Comparison of ENCODE assay signal across 15 cellular contexts in genomic region chr7:140773104-140773503, GRCh38.
DNase-seq lines count a peak whose midpoint lies in the region; ATAC-seq and TF ChIP-seq lines count a peak whose summit lies in the region.
"Had no signal": no experiment of that assay in that cellular context is flagged by ENCODE, and none has a peak within 500 bp of the region (broad histone marks: within the 10 kb centered on the region; RNA-seq: fewer than 3 reads in every experiment).

No MANE protein-coding gene starts in this region.

- no peak overlapping the region for H3K4me3 Mint-ChIP-seq in HFFc6
- H3K4me3 Mint-ChIP-seq in chondrocyte (ENCODE audit: unreplicated experiment), result no peak overlapping the region
- H3K4me3 Mint-ChIP-seq in Calu3 (ENCODE audit: low read depth, unreplicated experiment), result no peak overlapping the region
- H3K4me3 Mint-ChIP-seq: CD14-positive monocyte; CD8-positive, alpha-beta T cell had no signal

- peaks cover 31% of the 10 kb centered on the region for H3K36me3 ChIP-seq in smooth muscle cell (ENCODE audit: low read depth)

- TF ChIP-seq CTCF in HFFc6 (IDR thresholded peaks at IDR 0.05) (no peak), chondrocyte (IDR thresholded peaks at IDR 0.05) (no peak), smooth muscle cell (IDR thresholded peaks at IDR 0.05; ENCODE audit: borderline replicate concordance, insufficient read depth, poor library complexity, severe bottlenecking) (no peak), Calu3 (IDR thresholded peaks at IDR 0.05; ENCODE audit: unreplicated experiment) (no peak)

- no peaks in the 10 kb centered on the region for H3F3A ChIP-seq in smooth muscle cell (ENCODE audit: low read depth)

- H4K20me1 ChIP-seq in smooth muscle cell (ENCODE audit: low read depth), result no peaks in the 10 kb centered on the region

- no peaks in the 10 kb centered on the region for H3K79me2 ChIP-seq in smooth muscle cell (ENCODE audit: low read depth)

- H3K27ac Mint-ChIP-seq in HFFc6, result no peak overlapping the region
- H3K27ac Mint-ChIP-seq in chondrocyte (ENCODE audit: unreplicated experiment), result peak overlapping the region; percentile 24
- H3K27ac Mint-ChIP-seq in Calu3 (ENCODE audit: unreplicated experiment), result no peak overlapping the region
- H3K27ac Mint-ChIP-seq: CD14-positive monocyte; CD8-positive, alpha-beta T cell had no signal

- H3K27me3 Mint-ChIP-seq in HFFc6 (ENCODE audit: insufficient read depth) (no peaks in the 10 kb centered on the region), chondrocyte (ENCODE audit: low read depth) (no peaks in the 10 kb centered on the region), Calu3 (ENCODE audit: unreplicated experiment) (no peaks in the 10 kb centered on the region)

- no peaks in the 10 kb centered on the region for H3K4me1 ChIP-seq in smooth muscle cell (ENCODE audit: low read depth)
- H3K4me1 ChIP-seq: HAP-1 had no signal

- no peaks in the 10 kb centered on the region for H3K27me3 ChIP-seq in smooth muscle cell (ENCODE audit: low read depth)
- H3K27me3 ChIP-seq: BE2C had no signal

- peak; percentile 8 for DNase-seq in EH (ENCODE audit: low read depth)
- peak; percentile 3 for DNase-seq in HFFc6
- no peak for DNase-seq in chondrocyte (ENCODE audit: low spot score)
- no peak for DNase-seq in smooth muscle cell (lab: John Stamatoyannopoulos, UW; ENCODE audit: unreplicated experiment)
- no peak for DNase-seq in ecto neural progenitor cell (ENCODE audit: low spot score)
- DNase-seq in Calu3, result no peak
- DNase-seq: BE2C; CD8-positive, alpha-beta T cell; COR-L47; KBM-7 had no signal

- no peak overlapping the region for H3K9ac ChIP-seq in smooth muscle cell (ENCODE audit: low read depth)

- H3K9me3 Mint-ChIP-seq in HFFc6 (no peaks in the 10 kb centered on the region), chondrocyte (ENCODE audit: low read depth) (no peaks in the 10 kb centered on the region), Calu3 (ENCODE audit: low read depth, unreplicated experiment) (no peaks in the 10 kb centered on the region)
- H3K9me3 Mint-ChIP-seq: CD8-positive, alpha-beta T cell had no signal

- no peaks in the 10 kb centered on the region for H3K9me3 ChIP-seq in smooth muscle cell (replicated peaks; ENCODE audit: low read depth)
- H3K9me3 ChIP-seq: BE2C, HAP-1 had no signal

- intact Hi-C loops in Calu3 (cut with micrococcal nuclease; ENCODE audit: unreplicated experiment), result no loop called here

- no peak overlapping the region for H3K4me3 ChIP-seq in smooth muscle cell
- H3K4me3 ChIP-seq: GM12878, HAP-1 had no signal

- 82% methylated on average over 3 of the region's 3 CpGs for WGBS in smooth muscle cell (ENCODE audit: low lambda C conversion rate)

- peak overlapping the region; percentile 15 for H3K27ac ChIP-seq in smooth muscle cell (ENCODE audit: low read depth)
- H3K27ac ChIP-seq: HL-60 had no signal

- CTCF ChIA-PET in Calu3 (lab: Charles Lee), result no interaction called here

- no TSS peak for BruUV-seq in Calu3 (replicated peaks; lab: Mats Ljungman, UMichigan)

- H2AFZ ChIP-seq in smooth muscle cell (ENCODE audit: low read depth), result no peak overlapping the region

- no peak overlapping the region for H3K4me2 ChIP-seq in smooth muscle cell

- no peak for ATAC-seq in GM18498 (IDR thresholded peaks at IDR 0.05; ENCODE audit: unreplicated experiment)
- ATAC-seq: CD8-positive, alpha-beta T cell; GM12878 had no signal

- 0 out of 2 replicates have a peak, but pooled peaks cover 4% of the 10 kb centered on the region for H3K36me3 Mint-ChIP-seq in HFFc6 (ENCODE audit: low read depth)
- peaks cover 8% of the 10 kb centered on the region for H3K36me3 Mint-ChIP-seq in chondrocyte (ENCODE audit: low read depth)
- H3K36me3 Mint-ChIP-seq in Calu3 (ENCODE audit: insufficient read depth, unreplicated experiment), result no peaks in the 10 kb centered on the region

- H3K4me1 Mint-ChIP-seq in HFFc6 (ENCODE audit: low read depth) (peaks cover 17% of the 10 kb centered on the region), chondrocyte (ENCODE audit: low read depth) (peaks cover 20% of the 10 kb centered on the region), Calu3 (ENCODE audit: low read depth, unreplicated experiment) (no peaks in the 10 kb centered on the region)
- H3K4me1 Mint-ChIP-seq: CD14-positive monocyte had no signal

Comparison
In these comparisons a context has a peak if more than half of its experiments do, and no peak if none do; other contexts are left out.
1. DNase-seq: peak in EH (single experiment) and HFFc6 (single experiment); none in chondrocyte (single experiment), smooth muscle cell (single experiment), ecto neural progenitor cell (single experiment) and Calu3 (single experiment).